ENCODE assay signal across 14 cellular contexts in the genomic region with DNA sequence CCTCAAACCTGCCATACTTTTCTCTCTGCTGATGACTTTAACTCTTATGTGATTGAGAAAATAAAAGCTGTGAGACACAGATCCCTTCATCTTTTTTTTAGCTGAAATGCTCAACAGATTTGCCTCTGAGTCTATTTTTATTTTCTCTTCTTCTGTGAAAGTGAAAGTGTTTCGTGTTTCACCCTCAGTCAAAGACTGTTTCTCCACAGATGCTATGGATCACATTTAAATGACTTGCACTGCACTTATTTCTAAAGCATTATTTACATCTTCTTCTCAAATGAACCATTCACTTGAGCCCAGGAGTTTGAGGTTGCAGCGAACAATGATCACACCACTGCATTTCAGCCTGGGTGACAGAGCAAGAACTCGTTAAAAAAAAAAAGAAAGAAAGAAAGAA.
DNase-seq lines count a peak whose midpoint lies in the region; ATAC-seq, FAIRE-seq and TF ChIP-seq lines count a peak whose summit lies in the region.
"Had no signal": no experiment of that assay in that cellular context is flagged by ENCODE, and none has a peak within 500 bp of the region (broad histone marks: within the 10 kb centered on the region; RNA-seq: fewer than 3 reads in every experiment).

No MANE protein-coding gene starts in this region.

- no peaks in the 10 kb centered on the region for H4K20me1 ChIP-seq in BLaER1

- peak; percentile 73 for ATAC-seq in HG02763 (IDR thresholded peaks at IDR 0.05; ENCODE audit: unreplicated experiment)
- peak; percentile 82 for ATAC-seq in HG03521 (IDR thresholded peaks at IDR 0.05; ENCODE audit: unreplicated experiment)
- ATAC-seq: natural killer cell had no signal

- FAIRE-seq in GM19239 (lab: Jason Lieb, UNC) = peak; percentile 79

- H3K9ac ChIP-seq in BLaER1 = peak overlapping the region; percentile 66

- H3K4me2 ChIP-seq in BLaER1 = peak overlapping the region; percentile 77

- H3K36me3 ChIP-seq in BLaER1 = no peaks in the 10 kb centered on the region
- H3K36me3 ChIP-seq: stomach had no signal

- POLR2A ChIA-PET in RWPE1 (lab: Yijun Ruan, JAX; ENCODE audit: low non-redundant PET) = no interaction called here

- no peaks in the 10 kb centered on the region for H3K27me3 ChIP-seq in BLaER1
- H3K27me3 ChIP-seq: stomach had no signal

- peak overlapping the region; percentile 65; the same call in 1 of the 2 replicates for H3K27ac ChIP-seq in BLaER1
- no peak overlapping the region for H3K27ac ChIP-seq in RWPE1
- H3K27ac ChIP-seq: stomach had no signal

- H3K4me1 ChIP-seq in BLaER1 = peaks cover 14% of the 10 kb centered on the region

- peak overlapping the region; percentile 51 for H3K4me3 ChIP-seq in BLaER1
- H3K4me3 ChIP-seq: stomach had no signal

- DNase-seq in GM19239 (ENCODE audit: insufficient read length, low spot score) (no peak), AG20443 (ENCODE audit: low spot score) (no peak), RWPE1 (ENCODE audit: low spot score) (no peak), inferior parietal cortex (ENCODE audit: extremely low spot score) (no peak)
- no peak for DNase-seq in stimulated activated CD4-positive, alpha-beta T cell treated with anti-CD3 and anti-CD28 coated beads, Interleukin-4, amount 100 ng/mL, for 24 hours
- DNase-seq: activated CD4-positive, alpha-beta T cell treated with anti-CD3 and anti-CD28 coated beads for 1 hour; activated naive CD4-positive, alpha-beta T cell treated with anti-CD3 and anti-CD28 coated beads, Interleukin-2, amount 50 U/mL, for 16 hours; effector CD4-positive, alpha-beta T cell; GDM1; natural killer cell; stomach had no signal

- peaks cover 10% of the 10 kb centered on the region; the same call in 1 of the 2 replicates for H3K9me3 ChIP-seq in BLaER1
- H3K9me3 ChIP-seq: stomach had no signal

- CTCF ChIA-PET in RWPE1 (lab: Yijun Ruan, JAX) = interaction anchor here (0.8 kb wide), 1 partner anchor 1314 kb away, joined by 4 read pairs; no protein-coding TSS in a partner anchor

- no peak for TF ChIP-seq CTCF in RWPE1 (conservative IDR thresholded peaks at IDR 0.05; ENCODE audit: low read depth)
